In the genomic region with DNA sequence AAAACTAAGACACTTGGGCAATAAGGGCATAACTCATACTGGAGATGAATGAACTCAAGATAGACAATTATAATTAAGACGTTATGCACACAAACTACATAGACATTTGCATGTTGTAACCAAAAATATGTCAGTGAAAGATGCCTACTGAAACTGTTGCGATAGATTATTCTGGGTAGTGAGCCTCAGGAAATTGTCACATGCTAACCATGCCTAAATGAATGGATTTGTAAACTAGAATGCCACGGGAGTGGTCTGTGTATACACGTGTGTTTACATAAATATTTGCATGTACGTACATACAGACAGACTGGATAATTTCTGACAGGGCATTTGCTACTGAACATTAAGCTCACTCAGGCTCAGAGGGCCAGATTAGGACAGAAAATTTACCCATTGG, we compare ENCODE assay signal across 1 cellular context.
A peak's percentile ranks its signal among the peaks of the same experiment; 100 is the strongest.
TF ChIP-seq lines count a peak whose summit lies in the region.

No MANE protein-coding gene starts in this region.

TF ChIP-seq in GM12878, 131 proteins besides CTCF, POLR2A, EP300 and RAD21 (continued from another document):
- no peak for TF ChIP-seq WRNIP1 (IDR thresholded peaks at IDR 0.05; ENCODE audit: borderline replicate concordance, low read depth, low read length)
- 0 out of 3 replicates have a peak, but pooled peaks have one; percentile 60 for TF ChIP-seq POU2F2 (IDR thresholded peaks at IDR 0.05; ENCODE audit: borderline replicate concordance, low read depth, low read length)
- 0 out of 2 replicates have a peak, but pooled peaks have one; percentile 22 for TF ChIP-seq RFX5 (IDR thresholded peaks at IDR 0.05; ENCODE audit: low read depth, low read length)
- TF ChIP-seq SREBF1 (IDR thresholded peaks at IDR 0.05; ENCODE audit: low read length): no peak
